22 cellular contexts compared by ENCODE assay signal in genomic region chr2:16303761-16304160, GRCh38.
"Had no signal": no experiment of that assay in that cellular context is flagged by ENCODE, and none has a peak within 500 bp of the region (broad histone marks: within the 10 kb centered on the region; RNA-seq: fewer than 3 reads in every experiment).

No MANE protein-coding gene starts in this region.

- H3K4me3 ChIP-seq: colonic mucosa, gastrocnemius medialis, tibial nerve had no signal

- H3K27ac Mint-ChIP-seq: activated CD4-positive, alpha-beta memory T cell treated with anti-CD3 and anti-CD28 coated beads for 36 hours; activated naive CD4-positive, alpha-beta T cell treated with anti-CD3 and anti-CD28 coated beads, Interleukin-2, amount 10 ng/mL, durations not matched to agents 7 days and 5 days; natural killer cell treated with Interleukin-12 subunit alpha and Interleukin-12 subunit beta and Interleukin-15 and Interleukin-18, amount 100 ng/mL, for 72 hours; stimulated activated memory B cell treated with anti-CD40 and anti-IgM and Interleukin-4, amounts not matched to agents 10 μg/mL and 1 μg/mL and 100 μg/mL, for 72 hours had no signal

- H3K9me3 ChIP-seq: colonic mucosa, gastrocnemius medialis, suprapubic skin had no signal

- DNase-seq: activated CD4-positive, alpha-beta memory T cell treated with anti-CD3 and anti-CD28 coated beads for 36 hours; activated CD4-positive, alpha-beta T cell treated with anti-CD3 and anti-CD28 coated beads for 48 hours; activated effector memory CD4-positive, alpha-beta T cell treated with anti-CD3 and anti-CD28 coated beads, Interleukin-2, amount 50 U/mL, for 16 hours; activated naive CD4-positive, alpha-beta T cell treated with anti-CD3 and anti-CD28 coated beads, Interleukin-2, amount 10 ng/mL, durations not matched to agents 7 days and 5 days; activated T-cell treated with anti-CD3 and anti-CD28 coated beads for 4 hours; amygdala; colonic mucosa; dorsolateral prefrontal cortex; esophagus squamous epithelium; gastrocnemius medialis; hippocampal formation; islet precursor cell; left cardiac atrium; nucleus accumbens; small intestine; stimulated activated CD4-positive, alpha-beta T cell treated with anti-CD3 and anti-CD28 coated beads, Interleukin-15, amount 100 ng/mL, for 24 hours; stomach had no signal

- H3K4me3 Mint-ChIP-seq: activated CD4-positive, alpha-beta memory T cell treated with anti-CD3 and anti-CD28 coated beads for 36 hours had no signal

- H3K36me3 ChIP-seq: colonic mucosa, esophagus squamous epithelium, gastrocnemius medialis, stomach, suprapubic skin, tibial nerve had no signal

- ATAC-seq: gastrocnemius medialis; left cardiac atrium; natural killer cell treated with Interleukin-12 subunit alpha and Interleukin-12 subunit beta and Interleukin-15 and Interleukin-18, amount 100 ng/mL, for 72 hours; sciatic nerve; stimulated activated memory B cell treated with anti-CD40 and anti-IgM and Interleukin-4, amounts not matched to agents 10 μg/mL and 1 μg/mL and 100 μg/mL, for 72 hours had no signal

- H3K27me3 ChIP-seq: colonic mucosa, stomach had no signal

- H3K36me3 Mint-ChIP-seq: activated CD4-positive, alpha-beta memory T cell treated with anti-CD3 and anti-CD28 coated beads for 36 hours; activated naive CD4-positive, alpha-beta T cell treated with anti-CD3 and anti-CD28 coated beads, Interleukin-2, amount 10 ng/mL, durations not matched to agents 7 days and 5 days; natural killer cell treated with Interleukin-12 subunit alpha and Interleukin-12 subunit beta and Interleukin-15 and Interleukin-18, amount 100 ng/mL, for 72 hours; stimulated activated memory B cell treated with anti-CD40 and anti-IgM and Interleukin-4, amounts not matched to agents 10 μg/mL and 1 μg/mL and 100 μg/mL, for 72 hours had no signal

- H3K9me3 Mint-ChIP-seq: activated naive CD4-positive, alpha-beta T cell treated with anti-CD3 and anti-CD28 coated beads, Interleukin-2, amount 10 ng/mL, durations not matched to agents 7 days and 5 days; natural killer cell treated with Interleukin-12 subunit alpha and Interleukin-12 subunit beta and Interleukin-15 and Interleukin-18, amount 100 ng/mL, for 72 hours; stimulated activated memory B cell treated with anti-CD40 and anti-IgM and Interleukin-4, amounts not matched to agents 10 μg/mL and 1 μg/mL and 100 μg/mL, for 72 hours had no signal

- H3K4me1 ChIP-seq: colonic mucosa, gastrocnemius medialis, stomach, suprapubic skin, tibial nerve had no signal

- H3K27ac ChIP-seq: colonic mucosa, dorsolateral prefrontal cortex, esophagus squamous epithelium, gastrocnemius medialis, stomach, suprapubic skin, tibial nerve had no signal
